In the genomic region with DNA sequence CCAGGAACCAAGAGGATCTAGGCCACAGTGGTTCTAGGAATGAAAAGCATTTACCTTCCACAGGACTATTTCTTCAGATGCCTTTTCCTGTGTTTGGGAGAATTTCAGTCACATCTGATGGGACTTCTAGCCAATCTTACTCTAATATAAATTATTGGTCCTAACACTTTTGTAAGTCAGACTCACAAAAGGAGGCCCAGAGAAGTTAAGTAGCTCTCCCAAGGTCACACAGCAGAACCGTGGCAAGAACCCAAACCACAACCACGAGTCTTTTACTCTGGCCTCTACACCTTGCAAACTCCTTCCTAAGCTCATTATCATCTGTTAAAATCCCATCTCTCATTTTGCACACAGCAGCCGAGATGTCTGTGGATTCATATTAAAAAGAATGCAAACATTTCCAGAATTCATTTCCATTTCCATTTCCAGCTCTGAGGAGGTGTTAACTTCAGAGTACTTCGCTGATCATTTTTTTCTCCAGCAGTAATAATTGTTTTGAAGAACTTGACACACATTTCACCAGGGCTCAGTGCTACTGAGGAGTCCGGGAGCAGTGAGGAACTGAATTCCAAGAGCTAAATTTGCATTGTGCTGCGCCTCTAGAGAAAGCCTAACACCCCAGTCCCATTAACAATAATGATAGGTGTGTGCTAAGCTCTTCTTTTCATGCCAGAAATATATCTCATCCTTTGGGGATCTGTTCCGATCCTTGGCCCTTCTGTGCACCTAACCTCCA, we compare ENCODE assay signal across 34 cellular contexts.
"Had no signal": no experiment of that assay in that cellular context is flagged by ENCODE, and none has a peak within 500 bp of the region (broad histone marks: within the 10 kb centered on the region; RNA-seq: fewer than 3 reads in every experiment).

No MANE protein-coding gene starts in this region.

- H3K4me3 ChIP-seq: ascending aorta, breast epithelium, cardiac muscle cell, coronary artery, dorsolateral prefrontal cortex, esophagus muscularis mucosa, gastrocnemius medialis, heart left ventricle had no signal

- ATAC-seq: activated CD4-positive, alpha-beta T cell treated with anti-CD3 and anti-CD28 coated beads for 36 hours; activated CD8-positive, alpha-beta memory T cell treated with anti-CD3 and anti-CD28 coated beads, Interleukin-2, amount 10 ng/mL, durations not matched to agents 7 days and 5 days; activated CD8-positive, alpha-beta T cell treated with anti-CD3 and anti-CD28 coated beads, Interleukin-2, amount 10 ng/mL, durations not matched to agents 7 days and 5 days; activated naive CD4-positive, alpha-beta T cell treated with anti-CD3 and anti-CD28 coated beads, Interleukin-2, amount 50 U/mL, for 72 hours; effector memory CD8-positive, alpha-beta T cell; foreskin keratinocyte; gastrocnemius medialis; heart left ventricle; T-helper 17 cell had no signal

- H3K36me3 ChIP-seq: ascending aorta, breast epithelium, cardiac muscle cell, esophagus muscularis mucosa, gastrocnemius medialis, heart left ventricle had no signal

- H3K27ac Mint-ChIP-seq: activated CD4-positive, alpha-beta memory T cell treated with anti-CD3 and anti-CD28 coated beads for 36 hours; activated CD4-positive, alpha-beta T cell treated with anti-CD3 and anti-CD28 coated beads for 36 hours; activated CD4-positive, alpha-beta T cell treated with anti-CD3 and anti-CD28 coated beads, Interleukin-2, amount 10 ng/mL, durations not matched to agents 24 days and 14 days; activated CD8-positive, alpha-beta memory T cell treated with anti-CD3 and anti-CD28 coated beads, Interleukin-2, amount 10 ng/mL, durations not matched to agents 7 days and 5 days; activated CD8-positive, alpha-beta T cell treated with anti-CD3 and anti-CD28 coated beads, Interleukin-2, amount 10 ng/mL, durations not matched to agents 7 days and 5 days; activated naive CD4-positive, alpha-beta T cell treated with anti-CD3 and anti-CD28 coated beads, Interleukin-2, amount 10 ng/mL, durations not matched to agents 7 days and 5 days; activated naive CD4-positive, alpha-beta T cell treated with anti-CD3 and anti-CD28 coated beads, Interleukin-2, amount 50 U/mL, for 72 hours; activated naive CD8-positive, alpha-beta T cell treated with anti-CD3 and anti-CD28 coated beads, Interleukin-2, amount 10 ng/mL, durations not matched to agents 7 days and 5 days; activated T-helper 1 cell treated with anti-CD3 and anti-CD28 coated beads, Interleukin-12 subunit alpha, Interleukin-12 subunit beta, Interleukin-2, Interleukin-4 antibody, amounts not matched to agents 30 ng/mL and 10 ng/mL and 1 ng/mL, durations not matched to agents 14 hours and 24 hours and 36 hours; activated T-helper 2 cell treated with anti-CD3 and anti-CD28 coated beads, Interferon-gamma antibody, Interleukin-2, Interleukin-4, amounts not matched to agents 10 μg/mL and 5 μg/mL and 100 μg/mL, durations not matched to agents 14 hours and 24 hours and 36 hours; brain; dendritic cell treated with granulocyte-macrophage colony-stimulating factor and Interleukin-4, amounts not matched to agents 40 ng/mL and 50 ng/mL, for 4 days; effector memory CD8-positive, alpha-beta T cell; T-helper 17 cell had no signal

- H3K4me1 ChIP-seq: ascending aorta, breast epithelium, foreskin keratinocyte had no signal

- DNase-seq: activated CD4-positive, alpha-beta memory T cell treated with anti-CD3 and anti-CD28 coated beads for 36 hours; activated CD4-positive, alpha-beta T cell treated with anti-CD3 and anti-CD28 coated beads for 36 hours; activated CD4-positive, alpha-beta T cell treated with anti-CD3 and anti-CD28 coated beads, Interleukin-2, amount 10 ng/mL, durations not matched to agents 24 days and 14 days; activated CD4-positive, CD25-positive, alpha-beta regulatory T cell; activated CD4-positive, CD25-positive, alpha-beta regulatory T cell treated with anti-CD3 and anti-CD28 coated beads, Interleukin-2, amount 50 U/mL, for 72 hours; activated CD8-positive, alpha-beta memory T cell treated with anti-CD3 and anti-CD28 coated beads, Interleukin-2, amount 10 ng/mL, durations not matched to agents 7 days and 5 days; activated CD8-positive, alpha-beta memory T cell treated with anti-CD3 and anti-CD28 coated beads, Interleukin-2, amount 50 U/mL, for 4 hours; activated CD8-positive, alpha-beta T cell treated with anti-CD3 and anti-CD28 coated beads, Interleukin-2, amount 10 ng/mL, durations not matched to agents 7 days and 5 days; activated effector memory CD4-positive, alpha-beta T cell treated with anti-CD3 and anti-CD28 coated beads, Interleukin-2, amount 50 U/mL, for 16 hours; activated naive CD4-positive, alpha-beta T cell; activated naive CD4-positive, alpha-beta T cell treated with anti-CD3 and anti-CD28 coated beads, Interleukin-2, amount 10 ng/mL, durations not matched to agents 7 days and 5 days; activated naive CD8-positive, alpha-beta T cell treated with anti-CD3 and anti-CD28 coated beads, Interleukin-2, amount 10 ng/mL, durations not matched to agents 7 days and 5 days; activated T-cell treated with anti-CD3 and anti-CD28 coated beads, Interleukin-2, amount 50 U/mL, for 1 hour; activated T-cell treated with anti-CD3 and anti-CD28 coated beads, Interleukin-2, amount 50 U/mL, for 48 hours; dorsolateral prefrontal cortex; effector memory CD8-positive, alpha-beta T cell; erythroblast; foreskin keratinocyte; gastrocnemius medialis; glutamatergic neuron; heart left ventricle; T-helper 1 cell; T-helper 17 cell had no signal

- H3K9me3 ChIP-seq: ascending aorta, breast epithelium, esophagus muscularis mucosa, gastrocnemius medialis, heart left ventricle had no signal

- H3K27me3 ChIP-seq: ascending aorta, breast epithelium, cardiac muscle cell, dorsolateral prefrontal cortex, esophagus muscularis mucosa, foreskin keratinocyte, gastrocnemius medialis, heart left ventricle had no signal

- H3K4me1 Mint-ChIP-seq: activated CD4-positive, alpha-beta T cell treated with anti-CD3 and anti-CD28 coated beads for 36 hours; activated CD4-positive, alpha-beta T cell treated with anti-CD3 and anti-CD28 coated beads, Interleukin-2, amount 10 ng/mL, durations not matched to agents 24 days and 14 days; activated CD8-positive, alpha-beta memory T cell treated with anti-CD3 and anti-CD28 coated beads, Interleukin-2, amount 10 ng/mL, durations not matched to agents 7 days and 5 days; activated naive CD4-positive, alpha-beta T cell treated with anti-CD3 and anti-CD28 coated beads, Interleukin-2, amount 10 ng/mL, durations not matched to agents 7 days and 5 days; activated naive CD8-positive, alpha-beta T cell treated with anti-CD3 and anti-CD28 coated beads, Interleukin-2, amount 10 ng/mL, durations not matched to agents 7 days and 5 days; central memory CD8-positive, alpha-beta T cell; T-helper 17 cell had no signal

- H3K27ac ChIP-seq: ascending aorta, breast epithelium, cardiac muscle cell, coronary artery, esophagus muscularis mucosa, foreskin keratinocyte, gastrocnemius medialis, heart left ventricle had no signal

- H3K4me3 Mint-ChIP-seq: activated CD4-positive, alpha-beta memory T cell treated with anti-CD3 and anti-CD28 coated beads for 36 hours; activated CD4-positive, alpha-beta T cell treated with anti-CD3 and anti-CD28 coated beads for 36 hours; activated CD4-positive, alpha-beta T cell treated with anti-CD3 and anti-CD28 coated beads, Interleukin-2, amount 10 ng/mL, durations not matched to agents 24 days and 14 days; activated CD8-positive, alpha-beta memory T cell treated with anti-CD3 and anti-CD28 coated beads, Interleukin-2, amount 10 ng/mL, durations not matched to agents 7 days and 5 days; activated CD8-positive, alpha-beta T cell treated with anti-CD3 and anti-CD28 coated beads, Interleukin-2, amount 10 ng/mL, durations not matched to agents 7 days and 5 days; activated naive CD4-positive, alpha-beta T cell treated with anti-CD3 and anti-CD28 coated beads, Interleukin-2, amount 10 ng/mL, durations not matched to agents 7 days and 5 days; activated naive CD8-positive, alpha-beta T cell treated with anti-CD3 and anti-CD28 coated beads, Interleukin-2, amount 10 ng/mL, durations not matched to agents 7 days and 5 days; activated T-helper 1 cell treated with anti-CD3 and anti-CD28 coated beads, Interleukin-12 subunit alpha, Interleukin-12 subunit beta, Interleukin-2, Interleukin-4 antibody, amounts not matched to agents 30 ng/mL and 10 ng/mL and 1 ng/mL, durations not matched to agents 14 hours and 24 hours and 36 hours; brain; central memory CD8-positive, alpha-beta T cell; dendritic cell treated with granulocyte-macrophage colony-stimulating factor and Interleukin-4, amounts not matched to agents 40 ng/mL and 50 ng/mL, for 4 days; effector memory CD8-positive, alpha-beta T cell; T-helper 17 cell had no signal

- H3K36me3 Mint-ChIP-seq: activated CD8-positive, alpha-beta memory T cell treated with anti-CD3 and anti-CD28 coated beads, Interleukin-2, amount 10 ng/mL, durations not matched to agents 7 days and 5 days; activated naive CD4-positive, alpha-beta T cell treated with anti-CD3 and anti-CD28 coated beads, Interleukin-2, amount 10 ng/mL, durations not matched to agents 7 days and 5 days; activated naive CD8-positive, alpha-beta T cell treated with anti-CD3 and anti-CD28 coated beads, Interleukin-2, amount 10 ng/mL, durations not matched to agents 7 days and 5 days; brain had no signal

- H3K27me3 Mint-ChIP-seq: activated CD4-positive, alpha-beta memory T cell treated with anti-CD3 and anti-CD28 coated beads for 36 hours; activated CD4-positive, alpha-beta T cell treated with anti-CD3 and anti-CD28 coated beads for 36 hours; activated CD4-positive, alpha-beta T cell treated with anti-CD3 and anti-CD28 coated beads, Interleukin-2, amount 10 ng/mL, durations not matched to agents 24 days and 14 days; activated CD8-positive, alpha-beta memory T cell treated with anti-CD3 and anti-CD28 coated beads, Interleukin-2, amount 10 ng/mL, durations not matched to agents 7 days and 5 days; activated naive CD4-positive, alpha-beta T cell treated with anti-CD3 and anti-CD28 coated beads, Interleukin-2, amount 10 ng/mL, durations not matched to agents 7 days and 5 days; activated naive CD8-positive, alpha-beta T cell treated with anti-CD3 and anti-CD28 coated beads, Interleukin-2, amount 10 ng/mL, durations not matched to agents 7 days and 5 days; brain; central memory CD8-positive, alpha-beta T cell; dendritic cell treated with granulocyte-macrophage colony-stimulating factor and Interleukin-4, amounts not matched to agents 40 ng/mL and 50 ng/mL, for 4 days; effector memory CD8-positive, alpha-beta T cell; T-helper 17 cell had no signal

- H3K9me3 Mint-ChIP-seq: activated CD4-positive, alpha-beta memory T cell treated with anti-CD3 and anti-CD28 coated beads for 36 hours; activated CD4-positive, alpha-beta T cell treated with anti-CD3 and anti-CD28 coated beads, Interleukin-2, amount 10 ng/mL, durations not matched to agents 24 days and 14 days; activated naive CD4-positive, alpha-beta T cell treated with anti-CD3 and anti-CD28 coated beads, Interleukin-2, amount 10 ng/mL, durations not matched to agents 7 days and 5 days; activated naive CD4-positive, alpha-beta T cell treated with anti-CD3 and anti-CD28 coated beads, Interleukin-2, amount 50 U/mL, for 72 hours; activated T-helper 1 cell treated with anti-CD3 and anti-CD28 coated beads, Interleukin-12 subunit alpha, Interleukin-12 subunit beta, Interleukin-2, Interleukin-4 antibody, amounts not matched to agents 30 ng/mL and 10 ng/mL and 1 ng/mL, durations not matched to agents 14 hours and 24 hours and 36 hours; activated T-helper 2 cell treated with anti-CD3 and anti-CD28 coated beads, Interferon-gamma antibody, Interleukin-2, Interleukin-4, amounts not matched to agents 10 μg/mL and 5 μg/mL and 100 μg/mL, durations not matched to agents 14 hours and 24 hours and 36 hours; brain; central memory CD8-positive, alpha-beta T cell; dendritic cell treated with granulocyte-macrophage colony-stimulating factor and Interleukin-4, amounts not matched to agents 40 ng/mL and 50 ng/mL, for 4 days; effector memory CD8-positive, alpha-beta T cell had no signal
